ENCODE assay signal across 18 cellular contexts in genomic region chr3:167078070-167078622, GRCh38.
DNase-seq lines count a peak whose midpoint lies in the region; ATAC-seq and TF ChIP-seq lines count a peak whose summit lies in the region.
"Had no signal": no experiment of that assay in that cellular context is flagged by ENCODE, and none has a peak within 500 bp of the region (broad histone marks: within the 10 kb centered on the region; RNA-seq: fewer than 3 reads in every experiment).

No MANE protein-coding gene starts in this region.

- TF ChIP-seq CTCF in PC-3 (conservative IDR thresholded peaks at IDR 0.05; ENCODE audit: low read depth, low read length) (no peak), epithelial cell of esophagus (IDR thresholded peaks at IDR 0.05; ENCODE audit: insufficient read depth, low read depth, low read length, missing control alignments) (no peak)

- no peaks in the 10 kb centered on the region for H3K9me3 ChIP-seq in PC-3 (ENCODE audit: low read length)
- H3K9me3 ChIP-seq: gastrocnemius medialis had no signal

- no peaks in the 10 kb centered on the region for H3K4me1 ChIP-seq in PC-3 (ENCODE audit: insufficient read depth, low read length)
- H3K4me1 ChIP-seq: gastrocnemius medialis had no signal

- CTCF ChIA-PET in PC-3 (lab: Charles Lee): no interaction called here

- H3K4me3 ChIP-seq in PC-3 (ENCODE audit: low read length): no peak overlapping the region
- H3K4me3 ChIP-seq in epithelial cell of esophagus (ENCODE audit: low read length): no peak overlapping the region
- H3K4me3 ChIP-seq: gastrocnemius medialis had no signal

- no peaks in the 10 kb centered on the region for H3F3A ChIP-seq in PC-3 (ENCODE audit: low read length, unreplicated experiment)

- intact Hi-C loops in PC-3 (cut with micrococcal nuclease): no loop called here

- POLR2A ChIA-PET in PC-3 (lab: Charles Lee; ENCODE audit: unreplicated experiment): no interaction called here

- no peaks in the 10 kb centered on the region for H3K79me2 ChIP-seq in PC-3 (ENCODE audit: low read length)

- H3K9ac ChIP-seq in PC-3 (ENCODE audit: low read length): no peak overlapping the region

- H3K4me2 ChIP-seq in PC-3 (ENCODE audit: low read length): peak overlapping the region; percentile 34; the same call in 1 of the 2 replicates

- no peaks in the 10 kb centered on the region for H3K27me3 ChIP-seq in PC-3 (ENCODE audit: low read length)
- H3K27me3 ChIP-seq: gastrocnemius medialis had no signal

- peak; percentile 46 for ATAC-seq in HG03175 (IDR thresholded peaks at IDR 0.05; ENCODE audit: unreplicated experiment)
- ATAC-seq in PC-3: no peak
- ATAC-seq in HG03439 (IDR thresholded peaks at IDR 0.05; ENCODE audit: unreplicated experiment): no peak
- no peak for ATAC-seq in HG03521 (IDR thresholded peaks at IDR 0.05; ENCODE audit: unreplicated experiment)
- ATAC-seq: activated T-cell treated with anti-CD3 and anti-CD28 coated beads, Interleukin-2, amount 50 U/mL, for 72 hours; gastrocnemius medialis had no signal

- no peak overlapping the region for H3K27ac ChIP-seq in PC-3 (ENCODE audit: low read length)
- H3K27ac ChIP-seq: gastrocnemius medialis had no signal

- no peaks in the 10 kb centered on the region for H4K20me1 ChIP-seq in PC-3 (ENCODE audit: low read length)

- DNase-seq in DMS153 (lab: John Stamatoyannopoulos, UW) (peak; percentile 53), PC-3 (peak; percentile 12), epithelial cell of esophagus (ENCODE audit: low read depth) (peak; percentile 2), hippocampal formation (lab: John Stamatoyannopoulos, UW) (no peak)
- DNase-seq in stimulated activated CD4-positive, alpha-beta T cell treated with anti-CD3 and anti-CD28 coated beads, Interleukin-1b, Interleukin-23, amount 100 ng/mL, for 48 hours: no peak
- DNase-seq: activated CD4-positive, alpha-beta T cell treated with anti-CD3 and anti-CD28 coated beads, Interleukin-2, amount 10 ng/mL, durations not matched to agents 7 days and 5 days; activated T-cell treated with anti-CD3 and anti-CD28 coated beads, Interleukin-2, amount 50 U/mL, for 72 hours; AML-193; gastrocnemius medialis; HCEC 1CT; KBM-7; NCI-H1436 treated with DMSO at 0.1 percent for 48 hours; NCI-H69; stimulated activated CD4-positive, alpha-beta T cell treated with anti-CD3 and anti-CD28 coated beads, Interleukin-4, amount 100 ng/mL, for 4 hours; trophoblast cell had no signal

- no TSS peak for BruUV-seq in PC-3 (replicated peaks; lab: Mats Ljungman, UMichigan)

- H3K36me3 ChIP-seq in PC-3 (ENCODE audit: low read depth, low read length): no peaks in the 10 kb centered on the region
- H3K36me3 ChIP-seq: gastrocnemius medialis had no signal

- peak overlapping the region; percentile 64 for H2AFZ ChIP-seq in PC-3 (ENCODE audit: low read length)

- H3K9me2 ChIP-seq in PC-3 (replicated peaks; ENCODE audit: low read length): no peaks in the 10 kb centered on the region

Comparison
In these comparisons a context has a peak if more than half of its experiments do, and no peak if none do; other contexts are left out.
1. DNase-seq: peak in DMS153 (single experiment), PC-3 (single experiment) and epithelial cell of esophagus (single experiment); none in stimulated activated CD4-positive, alpha-beta T cell treated with anti-CD3 and anti-CD28 coated beads, Interleukin-1b, Interleukin-23, amount 100 ng/mL, for 48 hours (single experiment) and hippocampal formation (0 of 2).